ENCODE assay signal across 15 cellular contexts in the genomic region with DNA sequence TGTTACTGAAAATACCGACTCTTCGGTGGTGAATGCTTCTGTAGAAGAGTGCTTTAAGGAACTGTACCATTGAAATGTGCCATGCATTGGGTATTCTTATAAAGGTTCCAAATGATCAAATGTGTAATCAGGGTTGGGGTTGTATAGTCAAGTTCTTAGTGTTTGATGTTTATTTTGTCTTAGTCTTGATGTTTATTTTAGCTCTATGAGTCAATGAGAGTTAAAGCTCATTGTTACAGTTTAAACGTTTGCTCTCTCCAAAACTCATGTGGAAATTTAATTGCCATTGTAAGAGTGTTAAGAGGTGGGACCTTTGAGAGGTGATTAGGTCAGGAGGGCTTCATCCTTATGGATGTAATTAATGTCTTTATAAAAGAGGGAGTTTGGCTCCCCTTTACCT.
"Had no signal": no experiment of that assay in that cellular context is flagged by ENCODE, and none has a peak within 500 bp of the region (broad histone marks: within the 10 kb centered on the region; RNA-seq: fewer than 3 reads in every experiment).

No MANE protein-coding gene starts in this region.

- H3K9me3 ChIP-seq: ascending aorta, colonic mucosa had no signal

- FAIRE-seq: small intestine, urothelium cell line had no signal

- H3K4me3 Mint-ChIP-seq: activated CD4-positive, alpha-beta memory T cell treated with anti-CD3 and anti-CD28 coated beads, Interleukin-2, amount 10 ng/mL, durations not matched to agents 7 days and 5 days; activated naive CD8-positive, alpha-beta T cell treated with anti-CD3 and anti-CD28 coated beads, Interleukin-2, amount 10 ng/mL, durations not matched to agents 7 days and 5 days; immature natural killer cell had no signal

- H3K4me3 ChIP-seq: ascending aorta, colonic mucosa, lung had no signal

- H3K9me3 Mint-ChIP-seq: activated CD4-positive, alpha-beta memory T cell treated with anti-CD3 and anti-CD28 coated beads, Interleukin-2, amount 10 ng/mL, durations not matched to agents 7 days and 5 days; activated naive CD8-positive, alpha-beta T cell treated with anti-CD3 and anti-CD28 coated beads, Interleukin-2, amount 10 ng/mL, durations not matched to agents 7 days and 5 days; immature natural killer cell had no signal

- H3K27ac Mint-ChIP-seq: activated CD4-positive, alpha-beta memory T cell treated with anti-CD3 and anti-CD28 coated beads, Interleukin-2, amount 10 ng/mL, durations not matched to agents 7 days and 5 days; activated naive CD8-positive, alpha-beta T cell treated with anti-CD3 and anti-CD28 coated beads, Interleukin-2, amount 10 ng/mL, durations not matched to agents 7 days and 5 days; immature natural killer cell had no signal

- ATAC-seq: left cardiac atrium had no signal

- H3K4me1 ChIP-seq: ascending aorta, colonic mucosa had no signal

- H3K27me3 Mint-ChIP-seq: activated CD4-positive, alpha-beta memory T cell treated with anti-CD3 and anti-CD28 coated beads, Interleukin-2, amount 10 ng/mL, durations not matched to agents 7 days and 5 days; activated naive CD8-positive, alpha-beta T cell treated with anti-CD3 and anti-CD28 coated beads, Interleukin-2, amount 10 ng/mL, durations not matched to agents 7 days and 5 days; naive B cell had no signal

- H3K36me3 Mint-ChIP-seq: activated naive CD8-positive, alpha-beta T cell treated with anti-CD3 and anti-CD28 coated beads, Interleukin-2, amount 10 ng/mL, durations not matched to agents 7 days and 5 days had no signal

- H3K36me3 ChIP-seq: colonic mucosa had no signal

- H3K27ac ChIP-seq: ascending aorta, colonic mucosa had no signal

- H3K4me1 Mint-ChIP-seq: activated CD4-positive, alpha-beta memory T cell treated with anti-CD3 and anti-CD28 coated beads, Interleukin-2, amount 10 ng/mL, durations not matched to agents 7 days and 5 days; immature natural killer cell had no signal

- DNase-seq: activated CD4-positive, alpha-beta memory T cell treated with anti-CD3 and anti-CD28 coated beads, Interleukin-2, amount 10 ng/mL, durations not matched to agents 7 days and 5 days; activated CD4-positive, CD25-positive, alpha-beta regulatory T cell treated with anti-CD3 and anti-CD28 coated beads, Interleukin-2, amount 50 U/mL, for 72 hours; activated gamma-delta T cell; activated naive CD8-positive, alpha-beta T cell treated with anti-CD3 and anti-CD28 coated beads, Interleukin-2, amount 10 ng/mL, durations not matched to agents 7 days and 5 days; activated T-cell treated with anti-CD3 and anti-CD28 coated beads, Interleukin-2, amount 50 U/mL, for 48 hours; caudate nucleus; colonic mucosa; immature natural killer cell; left cardiac atrium; naive B cell; small intestine; T-helper 2 cell had no signal

- H3K27me3 ChIP-seq: ascending aorta, colonic mucosa had no signal
